2 cellular contexts compared by ENCODE assay signal in the genomic region with DNA sequence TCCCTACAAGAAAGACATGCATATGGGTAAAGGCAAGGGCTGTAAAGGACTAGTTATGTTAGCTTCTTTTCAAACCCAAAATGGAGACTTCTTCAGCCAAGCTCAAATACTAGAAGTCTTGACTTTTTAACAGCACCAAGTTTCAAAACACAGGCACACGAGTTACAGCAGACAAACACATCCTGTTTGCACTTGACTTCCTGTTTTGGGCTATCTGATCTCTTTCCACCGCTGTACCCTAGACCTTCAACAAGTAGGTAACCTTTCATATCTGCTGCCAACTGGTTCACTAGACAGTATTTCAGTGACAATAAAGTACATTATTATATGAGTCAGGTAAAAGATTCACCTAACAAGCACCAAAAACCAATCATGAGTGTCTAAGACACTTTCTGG.
TF ChIP-seq lines count a peak whose summit lies in the region.

No MANE protein-coding gene starts in this region.

TF ChIP-seq in GM12878, 131 proteins besides CTCF, POLR2A, EP300 and RAD21 (continues in another document):
- TF ChIP-seq CBX5 (IDR thresholded peaks at IDR 0.05; ENCODE audit: low read depth), result no peak
- no peak for TF ChIP-seq ZSCAN29 (IDR thresholded peaks at IDR 0.05)
- TF ChIP-seq CREB1 (IDR thresholded peaks at IDR 0.05; ENCODE audit: low read depth), result no peak
- no peak for TF ChIP-seq IKZF1 (conservative IDR thresholded peaks at IDR 0.05)
- peak; percentile 25; the same call in 1 of the 2 replicates for TF ChIP-seq RUNX3 (IDR thresholded peaks at IDR 0.05; ENCODE audit: low read length)
- no peak for TF ChIP-seq TCF12 (IDR thresholded peaks at IDR 0.05; ENCODE audit: low read depth, low read length)
- no peak for TF ChIP-seq BCL3 (IDR thresholded peaks at IDR 0.05; ENCODE audit: borderline replicate concordance, insufficient read depth, low read depth, low read length, poor library complexity, severe bottlenecking)
- TF ChIP-seq ESRRA (IDR thresholded peaks at IDR 0.05; ENCODE audit: low read length), result no peak
- TF ChIP-seq GATAD2B (conservative IDR thresholded peaks at IDR 0.05; ENCODE audit: low read depth), result no peak
- TF ChIP-seq NBN (IDR thresholded peaks at IDR 0.05), result peak; percentile 44; the same call in 1 of the 2 replicates
- TF ChIP-seq EZH2 (IDR thresholded peaks at IDR 0.05; ENCODE audit: borderline replicate concordance, control insufficient read depth, low read depth, low read length), result no peak
- TF ChIP-seq STAT1 (conservative IDR thresholded peaks at IDR 0.05), result no peak
- no peak for TF ChIP-seq ZBED1 (IDR thresholded peaks at IDR 0.05; ENCODE audit: borderline replicate concordance)
- TF ChIP-seq, protein P1, sequence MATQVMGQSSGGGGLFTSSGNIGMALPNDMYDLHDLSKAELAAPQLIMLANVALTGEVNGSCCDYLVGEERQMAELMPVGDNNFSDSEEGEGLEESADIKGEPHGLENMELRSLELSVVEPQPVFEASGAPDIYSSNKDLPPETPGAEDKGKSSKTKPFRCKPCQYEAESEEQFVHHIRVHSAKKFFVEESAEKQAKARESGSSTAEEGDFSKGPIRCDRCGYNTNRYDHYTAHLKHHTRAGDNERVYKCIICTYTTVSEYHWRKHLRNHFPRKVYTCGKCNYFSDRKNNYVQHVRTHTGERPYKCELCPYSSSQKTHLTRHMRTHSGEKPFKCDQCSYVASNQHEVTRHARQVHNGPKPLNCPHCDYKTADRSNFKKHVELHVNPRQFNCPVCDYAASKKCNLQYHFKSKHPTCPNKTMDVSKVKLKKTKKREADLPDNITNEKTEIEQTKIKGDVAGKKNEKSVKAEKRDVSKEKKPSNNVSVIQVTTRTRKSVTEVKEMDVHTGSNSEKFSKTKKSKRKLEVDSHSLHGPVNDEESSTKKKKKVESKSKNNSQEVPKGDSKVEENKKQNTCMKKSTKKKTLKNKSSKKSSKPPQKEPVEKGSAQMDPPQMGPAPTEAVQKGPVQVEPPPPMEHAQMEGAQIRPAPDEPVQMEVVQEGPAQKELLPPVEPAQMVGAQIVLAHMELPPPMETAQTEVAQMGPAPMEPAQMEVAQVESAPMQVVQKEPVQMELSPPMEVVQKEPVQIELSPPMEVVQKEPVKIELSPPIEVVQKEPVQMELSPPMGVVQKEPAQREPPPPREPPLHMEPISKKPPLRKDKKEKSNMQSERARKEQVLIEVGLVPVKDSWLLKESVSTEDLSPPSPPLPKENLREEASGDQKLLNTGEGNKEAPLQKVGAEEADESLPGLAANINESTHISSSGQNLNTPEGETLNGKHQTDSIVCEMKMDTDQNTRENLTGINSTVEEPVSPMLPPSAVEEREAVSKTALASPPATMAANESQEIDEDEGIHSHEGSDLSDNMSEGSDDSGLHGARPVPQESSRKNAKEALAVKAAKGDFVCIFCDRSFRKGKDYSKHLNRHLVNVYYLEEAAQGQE (IDR thresholded peaks at IDR 0.05; ENCODE audit: low read depth, low read length), result no peak
- no peak for TF ChIP-seq ZNF384 (IDR thresholded peaks at IDR 0.05; ENCODE audit: borderline replicate concordance, low read depth, low read length)
- TF ChIP-seq KDM1A (IDR thresholded peaks at IDR 0.05; ENCODE audit: borderline replicate concordance), result no peak
- no peak for TF ChIP-seq HDAC6 (IDR thresholded peaks at IDR 0.05; ENCODE audit: unreplicated experiment)
- no peak for TF ChIP-seq NFIC (IDR thresholded peaks at IDR 0.05; ENCODE audit: low read depth, low read length)
- no peak for TF ChIP-seq EED (IDR thresholded peaks at IDR 0.05; ENCODE audit: low read depth)
- no peak for TF ChIP-seq MEF2A (IDR thresholded peaks at IDR 0.05; ENCODE audit: insufficient read depth, low read depth, low read length)
- TF ChIP-seq YBX1 (IDR thresholded peaks at IDR 0.05), result no peak
- TF ChIP-seq SIX5 (IDR thresholded peaks at IDR 0.05; ENCODE audit: low read depth, low read length, severe bottlenecking), result no peak
- TF ChIP-seq DPF2 (IDR thresholded peaks at IDR 0.05), result no peak
- no peak for TF ChIP-seq FOXK2 (IDR thresholded peaks at IDR 0.05)
- no peak for TF ChIP-seq EGR1 (IDR thresholded peaks at IDR 0.05; ENCODE audit: borderline replicate concordance in 1 of 2, low read depth in 2 of 2, low read length in 2 of 2)
- TF ChIP-seq, protein P2, sequence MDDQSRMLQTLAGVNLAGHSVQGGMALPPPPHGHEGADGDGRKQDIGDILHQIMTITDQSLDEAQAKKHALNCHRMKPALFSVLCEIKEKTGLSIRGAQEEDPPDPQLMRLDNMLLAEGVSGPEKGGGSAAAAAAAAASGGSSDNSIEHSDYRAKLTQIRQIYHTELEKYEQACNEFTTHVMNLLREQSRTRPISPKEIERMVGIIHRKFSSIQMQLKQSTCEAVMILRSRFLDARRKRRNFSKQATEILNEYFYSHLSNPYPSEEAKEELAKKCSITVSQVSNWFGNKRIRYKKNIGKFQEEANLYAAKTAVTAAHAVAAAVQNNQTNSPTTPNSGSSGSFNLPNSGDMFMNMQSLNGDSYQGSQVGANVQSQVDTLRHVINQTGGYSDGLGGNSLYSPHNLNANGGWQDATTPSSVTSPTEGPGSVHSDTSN (IDR thresholded peaks at IDR 0.05; ENCODE audit: insufficient replicate concordance, low read depth, low read length), result no peak
- TF ChIP-seq SRF (IDR thresholded peaks at IDR 0.05; ENCODE audit: low read depth in 2 of 2, low read length in 2 of 2), result no peak
- TF ChIP-seq NFXL1 (IDR thresholded peaks at IDR 0.05; ENCODE audit: borderline replicate concordance), result no peak
- TF ChIP-seq BCL11A (IDR thresholded peaks at IDR 0.05; ENCODE audit: low read depth, low read length), result no peak
- no peak for TF ChIP-seq CHD2 (IDR thresholded peaks at IDR 0.05; ENCODE audit: borderline replicate concordance, low read depth, low read length)
- TF ChIP-seq NR2F1 (conservative IDR thresholded peaks at IDR 0.05), result no peak

TF ChIP-seq in SK-N-SH, 30 proteins besides CTCF, POLR2A, EP300 and RAD21:
- no peak for TF ChIP-seq RXRA (IDR thresholded peaks at IDR 0.05; ENCODE audit: borderline replicate concordance, low read depth)
- no peak for TF ChIP-seq NFIC (IDR thresholded peaks at IDR 0.05; ENCODE audit: borderline replicate concordance)
- TF ChIP-seq RFX5 (IDR thresholded peaks at IDR 0.05; ENCODE audit: low read length), result no peak
- TF ChIP-seq FOSL2 (IDR thresholded peaks at IDR 0.05; ENCODE audit: borderline replicate concordance, low read depth), result no peak
- TF ChIP-seq YY1 (IDR thresholded peaks at IDR 0.05; ENCODE audit: low read depth), result no peak
- TF ChIP-seq TEAD4 (IDR thresholded peaks at IDR 0.05; ENCODE audit: borderline replicate concordance, insufficient read depth), result no peak
- TF ChIP-seq GATA2 (CRISPR knock-in tag; IDR thresholded peaks at IDR 0.05), result no peak
- TF ChIP-seq GABPA (IDR thresholded peaks at IDR 0.05; ENCODE audit: low read depth), result no peak
- TF ChIP-seq USF2 (IDR thresholded peaks at IDR 0.05; ENCODE audit: borderline replicate concordance, low read depth, low read length), result no peak
- TF ChIP-seq, protein P3, sequence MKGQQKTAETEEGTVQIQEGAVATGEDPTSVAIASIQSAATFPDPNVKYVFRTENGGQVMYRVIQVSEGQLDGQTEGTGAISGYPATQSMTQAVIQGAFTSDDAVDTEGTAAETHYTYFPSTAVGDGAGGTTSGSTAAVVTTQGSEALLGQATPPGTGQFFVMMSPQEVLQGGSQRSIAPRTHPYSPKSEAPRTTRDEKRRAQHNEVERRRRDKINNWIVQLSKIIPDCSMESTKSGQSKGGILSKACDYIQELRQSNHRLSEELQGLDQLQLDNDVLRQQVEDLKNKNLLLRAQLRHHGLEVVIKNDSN (IDR thresholded peaks at IDR 0.05; ENCODE audit: borderline replicate concordance, low read depth), result no peak
- no peak for TF ChIP-seq EZH2phosphoT487 (IDR thresholded peaks at IDR 0.05; ENCODE audit: borderline replicate concordance, low read depth)
- TF ChIP-seq MEF2A (IDR thresholded peaks at IDR 0.05; ENCODE audit: borderline replicate concordance, low read depth), result no peak
- TF ChIP-seq RCOR1 (IDR thresholded peaks at IDR 0.05; ENCODE audit: low read length), result no peak
